ENCODE assay signal across 8 cellular contexts in genomic region chr3:63961891-63962290, GRCh38. TPM values are rescaled to one million over a fixed set of nuclear protein-coding genes. Genes with fewer than 3 reads are reported as not detected.
DNase-seq lines count a peak whose midpoint lies in the region; ATAC-seq, FAIRE-seq and TF ChIP-seq lines count a peak whose summit lies in the region.

No MANE protein-coding gene starts in this region.

- no peak overlapping the region for H3K4me3 ChIP-seq in WI38 (ENCODE audit: low read depth, low read length)
- H3K4me3 ChIP-seq in iPS DF 6.9 (ENCODE audit: low read length) = no peak overlapping the region
- H3K4me3 ChIP-seq in testis = no peak overlapping the region

- no peaks in the 10 kb centered on the region for H3K4me1 ChIP-seq in iPS DF 6.9 (ENCODE audit: control insufficient read depth, insufficient read depth, low read length)
- H3K4me1 ChIP-seq in testis = no peaks in the 10 kb centered on the region

- no peak for DNase-seq in activated T-cell treated with anti-CD3 and anti-CD28 coated beads, Interleukin-2, amount 50 U/mL, for 72 hours
- no peak for DNase-seq in activated T-cell treated with anti-CD3 and anti-CD28 coated beads, Interleukin-2, amount 50 U/mL, for 1 hour
- DNase-seq in H54 (ENCODE audit: insufficient read length, low spot score) (no peak), iPS DF 6.9 (ENCODE audit: low read depth, low spot score) (peak; percentile 22), testis (no peak), islet precursor cell (no peak)

- no peak overlapping the region for H3K27ac Mint-ChIP-seq in activated T-cell treated with anti-CD3 and anti-CD28 coated beads, Interleukin-2, amount 50 U/mL, for 72 hours

- no CpG with 5 or more reads among the region's 2 CpGs for WGBS in iPS DF 6.9 (ENCODE audit: insufficient coverage, insufficient read length)
- 62% methylated on average over 2 of the region's 2 CpGs for WGBS in testis, 2 donors

- TF ChIP-seq POLR2A in H54 (IDR thresholded peaks at IDR 0.05; ENCODE audit: low read depth, low read length) (no peak), testis (IDR thresholded peaks at IDR 0.05) (no peak)

- H3K4me3 Mint-ChIP-seq in activated T-cell treated with anti-CD3 and anti-CD28 coated beads, Interleukin-2, amount 50 U/mL, for 72 hours = no peak overlapping the region

- H3K9me3 ChIP-seq in iPS DF 6.9 (ENCODE audit: control insufficient read depth, insufficient read depth, low read length) = no peaks in the 10 kb centered on the region
- no peaks in the 10 kb centered on the region for H3K9me3 ChIP-seq in testis

- no peaks in the 10 kb centered on the region for H3K27me3 Mint-ChIP-seq in activated T-cell treated with anti-CD3 and anti-CD28 coated beads, Interleukin-2, amount 50 U/mL, for 72 hours (ENCODE audit: low read depth)

- intact Hi-C loops in testis (cut with DNase I; ENCODE audit: low total_unique reads) = no loop called here

- no peaks in the 10 kb centered on the region for H3K9me3 Mint-ChIP-seq in activated T-cell treated with anti-CD3 and anti-CD28 coated beads, Interleukin-2, amount 50 U/mL, for 72 hours

- H3K27ac ChIP-seq in iPS DF 6.9 (ENCODE audit: low read length) = no peak overlapping the region
- H3K27ac ChIP-seq in testis = no peak overlapping the region

- peak; percentile 63 for TF ChIP-seq CTCF in LNCAP (IDR thresholded peaks at IDR 0.05)
- TF ChIP-seq CTCF in WI38 (IDR thresholded peaks at IDR 0.05; ENCODE audit: low read depth, low read length) = peak; percentile 28; the same call in 1 of the 2 replicates
- peak in 2 of 3 experiments; percentile 29 to 55 for TF ChIP-seq CTCF in testis (IDR thresholded peaks at IDR 0.05)

- ATAC-seq in activated T-cell treated with anti-CD3 and anti-CD28 coated beads, Interleukin-2, amount 50 U/mL, for 72 hours (replicated peaks in 1 of 2) = peak; percentile 68 to 72

- peaks cover 57% of the 10 kb centered on the region for H3K4me1 Mint-ChIP-seq in activated T-cell treated with anti-CD3 and anti-CD28 coated beads, Interleukin-2, amount 50 U/mL, for 72 hours (ENCODE audit: low read depth)

- H3K36me3 ChIP-seq in iPS DF 6.9 (ENCODE audit: control insufficient read depth, insufficient read depth, low read length) (no peaks in the 10 kb centered on the region), testis (ENCODE audit: low read depth, missing control alignments) (no peaks in the 10 kb centered on the region)

- H3K27me3 ChIP-seq in iPS DF 6.9 (ENCODE audit: control insufficient read depth, insufficient read depth, low read length) = no peaks in the 10 kb centered on the region
- no peaks in the 10 kb centered on the region for H3K27me3 ChIP-seq in testis

- FAIRE-seq in H54 (lab: Jason Lieb, UNC) = peak; percentile 90

- H3K36me3 Mint-ChIP-seq in activated T-cell treated with anti-CD3 and anti-CD28 coated beads, Interleukin-2, amount 50 U/mL, for 72 hours (ENCODE audit: insufficient read depth in 2 of 2) = no peaks in the 10 kb centered on the region

RNA-seq across cellular contexts. Expression of gene SCAANT1, which starts 49.7 kb away (rescaled TPM):
- total RNA-seq in activated T-cell treated with anti-CD3 and anti-CD28 coated beads, Interleukin-2, amount 50 U/mL, for 72 hours = not detected
- total RNA-seq in testis = not detected
- polyA plus RNA-seq in testis (ENCODE audit: insufficient read depth, low read depth, low replicate concordance) = 4.4 TPM
